10 cellular contexts compared by ENCODE assay signal in genomic region chr1:219090618-219091017, GRCh38.
DNase-seq lines count a peak whose midpoint lies in the region; ATAC-seq, FAIRE-seq and TF ChIP-seq lines count a peak whose summit lies in the region.
"Had no signal": no experiment of that assay in that cellular context is flagged by ENCODE, and none has a peak within 500 bp of the region (broad histone marks: within the 10 kb centered on the region; RNA-seq: fewer than 3 reads in every experiment).

No MANE protein-coding gene starts in this region.

- H3K27me3 ChIP-seq in gastroesophageal sphincter (no peaks in the 10 kb centered on the region), neural progenitor cell (no peaks in the 10 kb centered on the region), GM23338 (ENCODE audit: insufficient read depth) (no peaks in the 10 kb centered on the region)

- DNase-seq in D721Med (ENCODE audit: insufficient read length, low spot score) (no peak), NOMO-1 treated with DMSO at 0.1 percent for 48 hours (lab: John Stamatoyannopoulos, UW; ENCODE audit: unreplicated experiment) (peak; percentile 90), GM10266 (ENCODE audit: extremely low spot score) (no peak), neural progenitor cell (ENCODE audit: low spot score) (no peak), GM23338 (ENCODE audit: low spot score) (no peak)
- DNase-seq: SW 1271 had no signal

- H3K4me2 ChIP-seq in neural progenitor cell (no peak overlapping the region), GM23338 (no peak overlapping the region)

- H3K27me3 Mint-ChIP-seq in neural progenitor cell (ENCODE audit: insufficient read depth, low read depth): no peaks in the 10 kb centered on the region
- H3K27me3 Mint-ChIP-seq in GM23338 (ENCODE audit: insufficient read depth, low read depth, poor library complexity): no peaks in the 10 kb centered on the region

- FAIRE-seq in D721Med (lab: Jason Lieb, UNC): peak; percentile 16

- no peaks in the 10 kb centered on the region for H4K20me1 ChIP-seq in neural progenitor cell (ENCODE audit: low read depth)
- H4K20me1 ChIP-seq in GM23338 (replicated peaks; ENCODE audit: insufficient read depth): no peaks in the 10 kb centered on the region

- TF ChIP-seq CTCF in D721Med (IDR thresholded peaks at IDR 0.05; ENCODE audit: insufficient read depth, missing control alignments) (no peak), gastroesophageal sphincter (IDR thresholded peaks at IDR 0.05) (no peak), GM10266 (IDR thresholded peaks at IDR 0.05; ENCODE audit: control insufficient read depth, insufficient read depth, low read depth, missing control alignments) (no peak), neural progenitor cell (IDR thresholded peaks at IDR 0.05) (no peak), GM23338 (conservative IDR thresholded peaks at IDR 0.05; ENCODE audit: low read depth in 2 of 2) (no peak)

- H2AFZ ChIP-seq in neural progenitor cell (replicated peaks) (no peak overlapping the region), GM23338 (no peak overlapping the region)

- H3K9me3 ChIP-seq in gastroesophageal sphincter: peaks cover 0 to 5% (median 0%) of the 10 kb centered on the region in 3 donors
- no peaks in the 10 kb centered on the region for H3K9me3 ChIP-seq in neural progenitor cell (ENCODE audit: low read depth)
- H3K9me3 ChIP-seq: prostate gland had no signal

- H3F3A ChIP-seq in neural progenitor cell (ENCODE audit: low read depth): no peaks in the 10 kb centered on the region
- no peaks in the 10 kb centered on the region for H3F3A ChIP-seq in GM23338 (replicated peaks; ENCODE audit: low read depth)

- no peak overlapping the region for H3K9ac ChIP-seq in neural progenitor cell

- H3K9me3 Mint-ChIP-seq in neural progenitor cell (peaks cover 16% of the 10 kb centered on the region), GM23338 (no peaks in the 10 kb centered on the region; the same call in 2 of the 3 replicates)

- H3K27ac ChIP-seq in gastroesophageal sphincter (no peak overlapping the region), neural progenitor cell (no peak overlapping the region), GM23338 (ENCODE audit: low read depth) (no peak overlapping the region)
- H3K27ac ChIP-seq: prostate gland had no signal

- H3K36me3 Mint-ChIP-seq in neural progenitor cell: no peaks in the 10 kb centered on the region
- no peaks in the 10 kb centered on the region for H3K36me3 Mint-ChIP-seq in GM23338 (ENCODE audit: low read depth)

- H3K4me3 Mint-ChIP-seq in neural progenitor cell (no peak overlapping the region), GM23338 (no peak overlapping the region)

- ATAC-seq in GM19467 (IDR thresholded peaks at IDR 0.05; ENCODE audit: unreplicated experiment) (peak; percentile 82), HG03060 (IDR thresholded peaks at IDR 0.05; ENCODE audit: low read depth, unreplicated experiment) (peak; percentile 89), gastroesophageal sphincter (no peak), GM23338 (no peak)

- H3K36me3 ChIP-seq in gastroesophageal sphincter (no peaks in the 10 kb centered on the region), neural progenitor cell (no peaks in the 10 kb centered on the region), GM23338 (ENCODE audit: insufficient read depth) (no peaks in the 10 kb centered on the region)
- H3K36me3 ChIP-seq: prostate gland had no signal

- TF ChIP-seq EP300 in gastroesophageal sphincter (IDR thresholded peaks at IDR 0.05): no peak

- no peak for TF ChIP-seq POLR2A in gastroesophageal sphincter (IDR thresholded peaks at IDR 0.05)

- no peak overlapping the region for H3K27ac Mint-ChIP-seq in neural progenitor cell
- no peak overlapping the region for H3K27ac Mint-ChIP-seq in GM23338

- H3K4me3 ChIP-seq in gastroesophageal sphincter: no peak overlapping the region
- no peak overlapping the region for H3K4me3 ChIP-seq in neural progenitor cell
- no peak overlapping the region for H3K4me3 ChIP-seq in GM23338
- H3K4me3 ChIP-seq: prostate gland had no signal

- H3K9me2 ChIP-seq in GM23338 (ENCODE audit: insufficient read depth): no peaks in the 10 kb centered on the region

- H3K4me1 ChIP-seq in gastroesophageal sphincter (no peaks in the 10 kb centered on the region), neural progenitor cell (no peaks in the 10 kb centered on the region), GM23338 (ENCODE audit: insufficient read depth) (no peaks in the 10 kb centered on the region)
- H3K4me1 ChIP-seq: prostate gland had no signal

- no peaks in the 10 kb centered on the region for H3K79me2 ChIP-seq in neural progenitor cell (ENCODE audit: low read depth)
- no peaks in the 10 kb centered on the region for H3K79me2 ChIP-seq in GM23338 (replicated peaks; ENCODE audit: insufficient read depth)

- H3K4me1 Mint-ChIP-seq in neural progenitor cell (no peaks in the 10 kb centered on the region), GM23338 (peaks cover 6% of the 10 kb centered on the region; the same call in 2 of the 3 replicates)

- WGBS in gastroesophageal sphincter (ENCODE audit: low coverage in 1 of 2), 2 donors: 83 to 92% methylated on average over 1 of the region's 1 CpG

TF ChIP-seq in GM23338, 12 proteins besides CTCF, POLR2A, EP300 and RAD21 (continues in another document):
- TF ChIP-seq ZNF331 (CRISPR knock-in tag; IDR thresholded peaks at IDR 0.05; ENCODE audit: low read depth) (no peak), ZNF462 (CRISPR knock-in tag; IDR thresholded peaks at IDR 0.05) (no peak), EZH2 (IDR thresholded peaks at IDR 0.05; ENCODE audit: low read depth, unreplicated experiment) (no peak), JUNB (IDR thresholded peaks at IDR 0.05; ENCODE audit: unreplicated experiment) (no peak), ETS1 (IDR thresholded peaks at IDR 0.05) (no peak), CREB1 (CRISPR knock-in tag; IDR thresholded peaks at IDR 0.05; ENCODE audit: low read depth) (no peak), POLR2AphosphoS5 (IDR thresholded peaks at IDR 0.05; ENCODE audit: low read depth) (no peak)

Comparison
In these comparisons a context has a peak if more than half of its experiments do, and no peak if none do; other contexts are left out.
1. ATAC-seq: peak in GM19467 (single experiment) and HG03060 (single experiment); none in gastroesophageal sphincter (single experiment) and GM23338 (single experiment).